In genomic region chr4:6689506-6689960, GRCh38 we compare ENCODE assay signal across 1 cellular context.
TF ChIP-seq lines count a peak whose summit lies in the region.

No MANE protein-coding gene starts in this region.

TF ChIP-seq in K562, 482 proteins besides CTCF, POLR2A, EP300 and RAD21 (continues in another document):
- no peak for TF ChIP-seq MEF2D (tag; conservative IDR thresholded peaks at IDR 0.05; ENCODE audit: low read depth)
- no peak for TF ChIP-seq ZNF609 (CRISPR knock-in tag; IDR thresholded peaks at IDR 0.05; ENCODE audit: borderline replicate concordance)
- TF ChIP-seq ZNF583 (CRISPR knock-in tag; IDR thresholded peaks at IDR 0.05) = peak; percentile 13; the same call in 1 of the 2 replicates
- no peak for TF ChIP-seq ZNF780A (CRISPR knock-in tag; IDR thresholded peaks at IDR 0.05)
- TF ChIP-seq KHSRP (IDR thresholded peaks at IDR 0.05) = no peak
- TF ChIP-seq FOXK1 (CRISPR knock-in tag; IDR thresholded peaks at IDR 0.05; ENCODE audit: borderline replicate concordance) = no peak
- TF ChIP-seq POLR2AphosphoS2 (IDR thresholded peaks at IDR 0.05; ENCODE audit: low read length) = no peak
- TF ChIP-seq NFRKB (IDR thresholded peaks at IDR 0.05; ENCODE audit: low read depth) = no peak; the same call in 1 of the 2 replicates
- TF ChIP-seq XRCC3 (IDR thresholded peaks at IDR 0.05) = no peak
- no peak for TF ChIP-seq HMGXB4 (CRISPR knock-in tag; IDR thresholded peaks at IDR 0.05)
- 0 out of 2 replicates have a peak, but pooled peaks have one; percentile 31 for TF ChIP-seq REST (CRISPR knock-in tag; IDR thresholded peaks at IDR 0.05; ENCODE audit: low read depth)
- TF ChIP-seq ZNF174 (CRISPR knock-in tag; IDR thresholded peaks at IDR 0.05) = no peak
- no peak for TF ChIP-seq KAT2B (IDR thresholded peaks at IDR 0.05; ENCODE audit: low read depth, low read length)
- 0 out of 2 replicates have a peak, but pooled peaks have one; percentile 20 for TF ChIP-seq FOXO4 (CRISPR knock-in tag; IDR thresholded peaks at IDR 0.05)
- no peak for TF ChIP-seq CREB1 (IDR thresholded peaks at IDR 0.05)
- no peak for TF ChIP-seq CREB1 (CRISPR knock-in tag; IDR thresholded peaks at IDR 0.05)
- TF ChIP-seq JUNB (CRISPR knock-in tag; conservative IDR thresholded peaks at IDR 0.05) = no peak
- no peak for TF ChIP-seq IRF1 (CRISPR knock-in tag; IDR thresholded peaks at IDR 0.05; ENCODE audit: borderline replicate concordance)
- TF ChIP-seq RAD51 (IDR thresholded peaks at IDR 0.05; ENCODE audit: borderline replicate concordance, low read depth) = no peak
- peak; percentile 42; the same call in 1 of the 2 replicates for TF ChIP-seq DMBX1 (CRISPR knock-in tag; IDR thresholded peaks at IDR 0.05; ENCODE audit: borderline replicate concordance)
- no peak for TF ChIP-seq ESRRB (CRISPR knock-in tag; IDR thresholded peaks at IDR 0.05; ENCODE audit: borderline replicate concordance)
- TF ChIP-seq ZBED1 (IDR thresholded peaks at IDR 0.05) = no peak
- no peak for TF ChIP-seq POLR3A (IDR thresholded peaks at IDR 0.05; ENCODE audit: borderline replicate concordance, extremely low read depth, insufficient read depth, insufficient read length)
- TF ChIP-seq ZFP1 (CRISPR knock-in tag; IDR thresholded peaks at IDR 0.05) = no peak
- no peak for TF ChIP-seq PPARD (CRISPR knock-in tag; IDR thresholded peaks at IDR 0.05)
- TF ChIP-seq ZNF668 (CRISPR knock-in tag; IDR thresholded peaks at IDR 0.05) = no peak
- no peak for TF ChIP-seq ZNF511 (CRISPR knock-in tag; IDR thresholded peaks at IDR 0.05)
- no peak for TF ChIP-seq STAG1 (CRISPR knock-in tag; IDR thresholded peaks at IDR 0.05; ENCODE audit: borderline replicate concordance)
- TF ChIP-seq THRAP3 (IDR thresholded peaks at IDR 0.05; ENCODE audit: borderline replicate concordance) = 0 out of 2 replicates have a peak, but pooled peaks have one; percentile 52
- no peak for TF ChIP-seq POLR3G (IDR thresholded peaks at IDR 0.05; ENCODE audit: extremely low read depth, insufficient read length, insufficient replicate concordance)
- TF ChIP-seq ZNF740 (CRISPR knock-in tag; IDR thresholded peaks at IDR 0.05) = no peak
- TF ChIP-seq ZNF740 (tag; IDR thresholded peaks at IDR 0.05) = 0 out of 4 replicates have a peak, but pooled peaks of 1 of the 2 experiments have one; percentile 32
- TF ChIP-seq PRPF4 (IDR thresholded peaks at IDR 0.05; ENCODE audit: insufficient read depth, low read depth, low read length, poor library complexity, severe bottlenecking) = no peak
- TF ChIP-seq BRF1 (IDR thresholded peaks at IDR 0.05; ENCODE audit: borderline replicate concordance, extremely low read depth, insufficient read length) = no peak
- no peak for TF ChIP-seq ZNF77 (CRISPR knock-in tag; IDR thresholded peaks at IDR 0.05)
- no peak for TF ChIP-seq SOX6 (IDR thresholded peaks at IDR 0.05)
- TF ChIP-seq ZNF436 (CRISPR knock-in tag; IDR thresholded peaks at IDR 0.05) = no peak
- no peak for TF ChIP-seq NFATC3 (IDR thresholded peaks at IDR 0.05)
- TF ChIP-seq CLOCK (CRISPR knock-in tag; IDR thresholded peaks at IDR 0.05; ENCODE audit: borderline replicate concordance) = no peak
- TF ChIP-seq FIP1L1 (IDR thresholded peaks at IDR 0.05; ENCODE audit: low read depth, low read length, poor library complexity, severe bottlenecking) = no peak
- peak; percentile 52 for TF ChIP-seq RBFOX2 (IDR thresholded peaks at IDR 0.05; ENCODE audit: low read depth, low read length)
- no peak for TF ChIP-seq MLX (CRISPR knock-in tag; conservative IDR thresholded peaks at IDR 0.05)
- no peak for TF ChIP-seq ATF6 (CRISPR knock-in tag; IDR thresholded peaks at IDR 0.05)
- no peak for TF ChIP-seq ETV1 (tag; conservative IDR thresholded peaks at IDR 0.05; ENCODE audit: low read depth)
- TF ChIP-seq ZNF76 (CRISPR knock-in tag; IDR thresholded peaks at IDR 0.05; ENCODE audit: borderline replicate concordance) = no peak
